ENCODE assay signal across 1 cellular context in genomic region chr2:180707867-180708205, GRCh38.
TF ChIP-seq lines count a peak whose summit lies in the region.

No MANE protein-coding gene starts in this region.

TF ChIP-seq in WTC11, 78 proteins besides CTCF, POLR2A, EP300 and RAD21 (continued from another document):
- TF ChIP-seq, protein P1, sequence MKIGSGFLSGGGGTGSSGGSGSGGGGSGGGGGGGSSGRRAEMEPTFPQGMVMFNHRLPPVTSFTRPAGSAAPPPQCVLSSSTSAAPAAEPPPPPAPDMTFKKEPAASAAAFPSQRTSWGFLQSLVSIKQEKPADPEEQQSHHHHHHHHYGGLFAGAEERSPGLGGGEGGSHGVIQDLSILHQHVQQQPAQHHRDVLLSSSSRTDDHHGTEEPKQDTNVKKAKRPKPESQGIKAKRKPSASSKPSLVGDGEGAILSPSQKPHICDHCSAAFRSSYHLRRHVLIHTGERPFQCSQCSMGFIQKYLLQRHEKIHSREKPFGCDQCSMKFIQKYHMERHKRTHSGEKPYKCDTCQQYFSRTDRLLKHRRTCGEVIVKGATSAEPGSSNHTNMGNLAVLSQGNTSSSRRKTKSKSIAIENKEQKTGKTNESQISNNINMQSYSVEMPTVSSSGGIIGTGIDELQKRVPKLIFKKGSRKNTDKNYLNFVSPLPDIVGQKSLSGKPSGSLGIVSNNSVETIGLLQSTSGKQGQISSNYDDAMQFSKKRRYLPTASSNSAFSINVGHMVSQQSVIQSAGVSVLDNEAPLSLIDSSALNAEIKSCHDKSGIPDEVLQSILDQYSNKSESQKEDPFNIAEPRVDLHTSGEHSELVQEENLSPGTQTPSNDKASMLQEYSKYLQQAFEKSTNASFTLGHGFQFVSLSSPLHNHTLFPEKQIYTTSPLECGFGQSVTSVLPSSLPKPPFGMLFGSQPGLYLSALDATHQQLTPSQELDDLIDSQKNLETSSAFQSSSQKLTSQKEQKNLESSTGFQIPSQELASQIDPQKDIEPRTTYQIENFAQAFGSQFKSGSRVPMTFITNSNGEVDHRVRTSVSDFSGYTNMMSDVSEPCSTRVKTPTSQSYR (CRISPR knock-in tag; IDR thresholded peaks at IDR 0.05) = no peak
- TF ChIP-seq CREB1 (CRISPR knock-in tag; IDR thresholded peaks at IDR 0.05) = no peak
